ENCODE assay signal across 8 cellular contexts in the genomic region with DNA sequence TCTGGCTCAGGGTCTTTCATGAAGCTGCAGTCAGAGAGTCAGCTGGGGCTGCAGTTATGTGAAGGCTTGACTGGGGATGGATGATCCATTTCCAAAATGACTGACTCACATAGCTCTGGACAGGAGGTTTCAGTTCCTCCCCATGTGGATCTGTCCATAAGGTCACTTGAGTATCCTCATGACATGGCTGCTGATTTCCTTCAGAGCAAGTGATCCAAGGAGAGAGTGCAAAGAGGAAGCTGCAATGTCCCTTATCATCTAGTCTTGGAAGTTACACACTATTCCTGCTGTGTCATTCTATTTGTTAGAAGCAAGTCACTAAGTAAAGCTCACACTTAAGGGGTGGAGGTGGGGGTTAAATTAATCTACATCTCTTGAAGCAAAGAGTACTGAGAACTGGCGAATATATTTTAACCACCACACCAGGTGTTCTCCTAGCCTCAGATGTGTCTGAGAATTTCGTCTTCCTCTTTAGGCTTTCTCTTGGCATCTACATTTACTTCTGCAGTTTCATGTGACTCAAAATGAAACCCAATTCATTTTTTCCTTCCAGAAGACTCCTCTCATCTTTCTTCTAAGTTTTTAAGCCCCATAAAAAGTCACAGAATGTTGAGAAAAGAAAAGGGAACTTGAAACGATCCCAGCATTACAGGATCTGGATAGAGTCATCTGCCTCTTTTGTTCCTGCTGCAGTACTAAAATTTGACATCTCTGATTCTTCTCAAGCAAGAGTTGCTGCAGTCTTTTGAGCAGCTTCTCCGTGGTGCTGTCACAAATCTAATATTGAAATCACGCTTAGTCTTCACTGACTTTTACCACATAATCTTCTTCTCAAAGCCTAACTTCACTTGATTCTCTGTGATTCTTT. TPM values are rescaled to one million over a fixed set of nuclear protein-coding genes. Genes with fewer than 3 reads are reported as not detected.
DNase-seq lines count a peak whose midpoint lies in the region; ATAC-seq lines count a peak whose summit lies in the region.
"Had no signal": no experiment of that assay in that cellular context is flagged by ENCODE, and none has a peak within 500 bp of the region (broad histone marks: within the 10 kb centered on the region; RNA-seq: fewer than 3 reads in every experiment).

No MANE protein-coding gene starts in this region.

- H3K27ac ChIP-seq in naive thymus-derived CD4-positive, alpha-beta T cell (ENCODE audit: low read depth, low read length): no peak overlapping the region

- peak; percentile 54 for DNase-seq in Jurkat, Clone E6-1 (ENCODE audit: low read depth, low spot score)
- no peak for DNase-seq in naive thymus-derived CD4-positive, alpha-beta T cell
- no peak for DNase-seq in SW480 (ENCODE audit: low spot score)
- DNase-seq in stimulated activated CD4-positive, alpha-beta T cell treated with anti-CD3 and anti-CD28 coated beads, Interleukin-1b, Interleukin-23, amount 100 ng/mL, for 48 hours: no peak
- no peak for DNase-seq in GF-D8 (lab: John Stamatoyannopoulos, UW)
- DNase-seq: NCI-H82 had no signal

- POLR2A ChIA-PET in naive thymus-derived CD4-positive, alpha-beta T cell (lab: Charles Lee): no interaction called here

- H3K27me3 Mint-ChIP-seq in naive thymus-derived CD4-positive, alpha-beta T cell: peaks cover 0 to 18% (median 0%) of the 10 kb centered on the region in 5 donors

- ATAC-seq in GM18907 (IDR thresholded peaks at IDR 0.05; ENCODE audit: unreplicated experiment) (peak; percentile 90), HG02610 (IDR thresholded peaks at IDR 0.05; ENCODE audit: unreplicated experiment) (peak; percentile 82)
- ATAC-seq in naive thymus-derived CD4-positive, alpha-beta T cell: peak; percentile 67

- intact Hi-C loops in naive thymus-derived CD4-positive, alpha-beta T cell (cut with micrococcal nuclease): loop anchor here (5.0 to 10.0 kb wide), 3 partner anchors 357 to 432 kb away; no protein-coding TSS in a partner anchor

- H3K4me3 ChIP-seq in Jurkat, Clone E6-1 (ENCODE audit: low read length): no peak overlapping the region
- H3K4me3 ChIP-seq in naive thymus-derived CD4-positive, alpha-beta T cell (ENCODE audit: low read length): no peak overlapping the region

- no peaks in the 10 kb centered on the region for H3K9me3 ChIP-seq in naive thymus-derived CD4-positive, alpha-beta T cell (ENCODE audit: control insufficient read depth in 2 of 3, low read length in 3 of 3)

- peaks cover 0 to 4% (median 0%) of the 10 kb centered on the region in 11 donors for H3K9me3 Mint-ChIP-seq in naive thymus-derived CD4-positive, alpha-beta T cell

- CTCF ChIA-PET in naive thymus-derived CD4-positive, alpha-beta T cell (lab: Charles Lee): interaction anchor here (0.6 kb wide), 1 partner anchor 567 kb away, joined by 3 read pairs; no protein-coding TSS in a partner anchor

- H3K36me3 ChIP-seq in naive thymus-derived CD4-positive, alpha-beta T cell (ENCODE audit: control insufficient read depth in 2 of 3, insufficient read depth in 3 of 3, low read length in 3 of 3): no peaks in the 10 kb centered on the region

- no peaks in the 10 kb centered on the region for H3K27me3 ChIP-seq in naive thymus-derived CD4-positive, alpha-beta T cell (ENCODE audit: control insufficient read depth in 2 of 2, insufficient read depth in 2 of 2, low read length in 2 of 2)

- peaks cover 0 to 17% (median 6%) of the 10 kb centered on the region in 7 donors for H3K4me1 Mint-ChIP-seq in naive thymus-derived CD4-positive, alpha-beta T cell

- H3K36me3 Mint-ChIP-seq in naive thymus-derived CD4-positive, alpha-beta T cell: no peaks in the 10 kb centered on the region

- no peak overlapping the region for H3K27ac Mint-ChIP-seq in naive thymus-derived CD4-positive, alpha-beta T cell

- H3K4me3 Mint-ChIP-seq in naive thymus-derived CD4-positive, alpha-beta T cell: peak overlapping the region in 1 of 10 donors; percentile 41

- no peaks in the 10 kb centered on the region for H3K4me1 ChIP-seq in naive thymus-derived CD4-positive, alpha-beta T cell (ENCODE audit: control insufficient read depth in 2 of 2, insufficient read depth in 2 of 2, low read length in 2 of 2)

RNA-seq across cellular contexts. Expression of a gene that starts 3.8 kb away (rescaled TPM):
- not detected for polyA plus RNA-seq in Jurkat, Clone E6-1 (2012; ENCODE audit: insufficient read depth, insufficient read length)
- under 1 TPM in 3 of 5 experiments, not detected in 2; 0.16 to 0.51 (median 0.24) TPM for total RNA-seq in naive thymus-derived CD4-positive, alpha-beta T cell
- not detected for polyA plus RNA-seq in naive thymus-derived CD4-positive, alpha-beta T cell

RNA-seq across cellular contexts. Expression of a gene that starts 47.7 kb away (rescaled TPM):
- not detected for polyA plus RNA-seq in Jurkat, Clone E6-1 (2012; ENCODE audit: insufficient read depth, insufficient read length)
- not detected for total RNA-seq in naive thymus-derived CD4-positive, alpha-beta T cell
- not detected for polyA plus RNA-seq in naive thymus-derived CD4-positive, alpha-beta T cell
